10 cellular contexts compared by ENCODE assay signal in genomic region chr13:114143806-114144605, GRCh38. TPM values are rescaled to one million over a fixed set of nuclear protein-coding genes. Genes with fewer than 3 reads are reported as not detected.
A peak's percentile ranks its signal among the peaks of the same experiment; 100 is the strongest.
DNase-seq lines count a peak whose midpoint lies in the region; ATAC-seq and FAIRE-seq lines count a peak whose summit lies in the region.
"Had no signal": no experiment of that assay in that cellular context is flagged by ENCODE, and none has a peak within 500 bp of the region (broad histone marks: within the 10 kb centered on the region; RNA-seq: fewer than 3 reads in every experiment).

No MANE protein-coding gene starts in this region.

- ATAC-seq in GM18867 (IDR thresholded peaks at IDR 0.05; ENCODE audit: unreplicated experiment): peak; percentile 50
- ATAC-seq in activated T-cell treated with anti-CD3 and anti-CD28 coated beads, Interleukin-2, amount 50 U/mL, for 72 hours (replicated peaks in 1 of 2): peak; percentile 47 to 51
- no peak for ATAC-seq in naive thymus-derived CD4-positive, alpha-beta T cell
- ATAC-seq in HG03097 (IDR thresholded peaks at IDR 0.05; ENCODE audit: low FRiP score, unreplicated experiment): no peak

- POLR2A ChIA-PET in naive thymus-derived CD4-positive, alpha-beta T cell (lab: Charles Lee): interaction anchor here (0.7 to 5.2 kb wide), 19 partner anchors 8 to 91 kb away, joined by 3 to 128 read pairs (median 7); partner anchors contain the start of genes CFAP97D2 and RASA3

- no peaks in the 10 kb centered on the region for H3K27me3 ChIP-seq in naive thymus-derived CD4-positive, alpha-beta T cell (ENCODE audit: control insufficient read depth in 2 of 2, insufficient read depth in 2 of 2, low read length in 2 of 2)
- H3K27me3 ChIP-seq in small intestine (ENCODE audit: control insufficient read depth in 2 of 2, insufficient read depth in 2 of 2, low read length in 2 of 2): no peaks in the 10 kb centered on the region

- no peaks in the 10 kb centered on the region for H3K9me3 Mint-ChIP-seq in activated T-cell treated with anti-CD3 and anti-CD28 coated beads, Interleukin-2, amount 50 U/mL, for 72 hours
- H3K9me3 Mint-ChIP-seq in naive thymus-derived CD4-positive, alpha-beta T cell: peaks cover 0 to 2% (median 0%) of the 10 kb centered on the region in 11 donors

- H3K36me3 ChIP-seq in naive thymus-derived CD4-positive, alpha-beta T cell (ENCODE audit: control insufficient read depth in 2 of 3, insufficient read depth in 3 of 3, low read length in 3 of 3): no peaks in the 10 kb centered on the region
- no peaks in the 10 kb centered on the region for H3K36me3 ChIP-seq in small intestine (ENCODE audit: control insufficient read depth in 2 of 2, insufficient read depth in 2 of 2, low read length in 2 of 2)

- no peaks in the 10 kb centered on the region for H3K36me3 Mint-ChIP-seq in activated T-cell treated with anti-CD3 and anti-CD28 coated beads, Interleukin-2, amount 50 U/mL, for 72 hours (ENCODE audit: insufficient read depth in 2 of 2)
- peaks cover 0 to 12% (median 3%) of the 10 kb centered on the region in 5 donors for H3K36me3 Mint-ChIP-seq in naive thymus-derived CD4-positive, alpha-beta T cell

- peak; percentile 29 for DNase-seq in HK-2 (ENCODE audit: unreplicated experiment)
- DNase-seq in activated T-cell treated with anti-CD3 and anti-CD28 coated beads, Interleukin-2, amount 50 U/mL, for 72 hours: peak; percentile 65 to 70
- DNase-seq in naive thymus-derived CD4-positive, alpha-beta T cell: peak in 3 of 9 donors; percentile 48 to 57 (median 56)
- DNase-seq in COR-L47 (lab: John Stamatoyannopoulos, UW): no peak
- DNase-seq in small intestine: no peak
- DNase-seq in Ammon's horn (ENCODE audit: low spot score): no peak

- H3K27ac Mint-ChIP-seq in activated T-cell treated with anti-CD3 and anti-CD28 coated beads, Interleukin-2, amount 50 U/mL, for 72 hours: no peak overlapping the region
- no peak overlapping the region for H3K27ac Mint-ChIP-seq in naive thymus-derived CD4-positive, alpha-beta T cell

- 56 to 66% (median 56%) methylated on average over 23 to 24 of the region's 24 CpGs for WGBS in small intestine, 3 donors

- peak overlapping the region; percentile 74 for H3K27ac ChIP-seq in naive thymus-derived CD4-positive, alpha-beta T cell (ENCODE audit: low read depth, low read length)
- H3K27ac ChIP-seq in small intestine (ENCODE audit: low read depth in 1 of 2, low read length in 1 of 2): no peak overlapping the region

- H3K27me3 Mint-ChIP-seq in activated T-cell treated with anti-CD3 and anti-CD28 coated beads, Interleukin-2, amount 50 U/mL, for 72 hours (ENCODE audit: low read depth): no peaks in the 10 kb centered on the region
- peaks cover 0 to 12% (median 0%) of the 10 kb centered on the region in 5 donors for H3K27me3 Mint-ChIP-seq in naive thymus-derived CD4-positive, alpha-beta T cell

- no peaks in the 10 kb centered on the region for H3K9me3 ChIP-seq in naive thymus-derived CD4-positive, alpha-beta T cell (ENCODE audit: control insufficient read depth in 2 of 3, low read length in 3 of 3)
- no peaks in the 10 kb centered on the region for H3K9me3 ChIP-seq in small intestine (ENCODE audit: control insufficient read depth, low read depth)

- peaks cover 14% of the 10 kb centered on the region for H3K4me1 Mint-ChIP-seq in activated T-cell treated with anti-CD3 and anti-CD28 coated beads, Interleukin-2, amount 50 U/mL, for 72 hours (ENCODE audit: low read depth)
- peaks cover 31 to 48% (median 42%) of the 10 kb centered on the region in 7 donors for H3K4me1 Mint-ChIP-seq in naive thymus-derived CD4-positive, alpha-beta T cell

- intact Hi-C loops in naive thymus-derived CD4-positive, alpha-beta T cell (cut with micrococcal nuclease): loop anchor here (1.0 to 2.0 kb wide), 5 partner anchors 15 to 327 kb away; no protein-coding TSS in a partner anchor

- H3K4me3 ChIP-seq in naive thymus-derived CD4-positive, alpha-beta T cell (ENCODE audit: low read length): peak overlapping the region; percentile 18
- H3K4me3 ChIP-seq in small intestine (ENCODE audit: low read depth in 1 of 2, low read length in 2 of 2): no peak overlapping the region

- H3K4me1 ChIP-seq in naive thymus-derived CD4-positive, alpha-beta T cell (ENCODE audit: control insufficient read depth in 2 of 2, insufficient read depth in 2 of 2, low read length in 2 of 2): peaks cover 76 to 84% of the 10 kb centered on the region in 2 donors
- peaks cover 0 to 5% of the 10 kb centered on the region in 2 donors for H3K4me1 ChIP-seq in small intestine (ENCODE audit: control insufficient read depth in 2 of 2, insufficient read depth in 1 of 2, low read depth in 1 of 2, low read length in 1 of 2)

- CTCF ChIA-PET in naive thymus-derived CD4-positive, alpha-beta T cell (lab: Charles Lee): interaction anchor here (0.6 to 2.4 kb wide), 6 partner anchors 18 to 822 kb away, joined by 3 to 13 read pairs (median 6); no protein-coding TSS in a partner anchor

- no peak for FAIRE-seq in small intestine (lab: Jason Lieb, UNC)

- H3K4me3 Mint-ChIP-seq in activated T-cell treated with anti-CD3 and anti-CD28 coated beads, Interleukin-2, amount 50 U/mL, for 72 hours: peak overlapping the region; percentile 1 to 30
- peak overlapping the region in 5 of 10 donors; percentile 48 to 67 (median 51) for H3K4me3 Mint-ChIP-seq in naive thymus-derived CD4-positive, alpha-beta T cell

RNA-seq across cellular contexts. Expression of gene RASA3, which starts 11.6 kb away (rescaled TPM):
- 10 to 100 TPM; 39.2 to 48.9 TPM for total RNA-seq in activated T-cell treated with anti-CD3 and anti-CD28 coated beads, Interleukin-2, amount 50 U/mL, for 72 hours
- 100 to 1,000 TPM; 110 to 227 (median 199) TPM for total RNA-seq in naive thymus-derived CD4-positive, alpha-beta T cell
- 100 to 1,000 TPM; 109 to 195 TPM for polyA plus RNA-seq in naive thymus-derived CD4-positive, alpha-beta T cell
- polyA plus RNA-seq in small intestine: 1 to 10 TPM; 2.0 to 7.2 (median 6.5) TPM

RNA-seq across cellular contexts. Expression of gene CFAP97D2, which starts 35.1 kb away (rescaled TPM):
- total RNA-seq in activated T-cell treated with anti-CD3 and anti-CD28 coated beads, Interleukin-2, amount 50 U/mL, for 72 hours: 1 to 10 TPM in 1 of 2 donors, under 1 TPM in 1; 0.36 to 1.1 TPM
- total RNA-seq in naive thymus-derived CD4-positive, alpha-beta T cell: 1 to 10 TPM in 1 of 5 experiments, under 1 TPM in 1, not detected in 3; 0.27 to 1.1 TPM
- under 1 TPM in 1 of 2 donors, not detected in 1; 0.33 TPM for polyA plus RNA-seq in naive thymus-derived CD4-positive, alpha-beta T cell
- not detected for polyA plus RNA-seq in small intestine
- total RNA-seq: glomerular endothelial cell, RPMI7951 had no signal

Comparison
In these comparisons a context has a peak if more than half of its experiments do, and no peak if none do; other contexts are left out.
1. ATAC-seq: peak in GM18867 (single experiment) and activated T-cell treated with anti-CD3 and anti-CD28 coated beads, Interleukin-2, amount 50 U/mL, for 72 hours (2 of 2); none in naive thymus-derived CD4-positive, alpha-beta T cell (single experiment) and HG03097 (single experiment).
2. DNase-seq: peak in HK-2 (single experiment) and activated T-cell treated with anti-CD3 and anti-CD28 coated beads, Interleukin-2, amount 50 U/mL, for 72 hours (2 of 2); none in COR-L47 (single experiment), small intestine (single experiment) and Ammon's horn (single experiment).